ENCODE assay signal across 2 cellular contexts in the genomic region with DNA sequence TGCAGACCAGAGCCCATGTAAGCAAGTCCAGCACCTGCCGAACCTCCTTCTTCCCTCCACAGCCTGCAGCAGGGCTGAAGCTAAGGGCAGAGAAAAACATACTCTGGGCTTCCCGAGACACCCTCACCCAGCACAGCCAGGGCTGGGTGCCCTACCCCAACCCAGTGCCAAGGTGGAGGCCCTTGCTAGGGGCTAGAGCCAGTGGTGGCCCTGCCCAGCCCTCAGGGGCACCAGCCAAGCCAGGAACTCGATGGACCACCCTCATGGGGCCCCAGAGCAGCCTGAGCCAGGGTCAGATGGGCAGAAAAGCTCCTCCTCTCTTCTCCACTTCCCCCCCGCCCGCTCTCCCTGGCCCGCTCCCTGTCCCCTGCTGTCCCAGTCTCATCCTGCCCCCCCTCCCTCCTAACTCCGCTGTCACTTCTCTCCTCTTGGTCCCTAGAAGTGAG.
TF ChIP-seq lines count a peak whose summit lies in the region.

No MANE protein-coding gene starts in this region.

TF ChIP-seq in GM23338, 12 proteins besides CTCF, POLR2A, EP300 and RAD21 (continues in another document):
- TF ChIP-seq ZNF331 (CRISPR knock-in tag; IDR thresholded peaks at IDR 0.05; ENCODE audit: low read depth) (no peak), EZH2 (IDR thresholded peaks at IDR 0.05; ENCODE audit: low read depth, unreplicated experiment) (no peak), ZNF114 (CRISPR knock-in tag; IDR thresholded peaks at IDR 0.05) (no peak), CREB1 (CRISPR knock-in tag; IDR thresholded peaks at IDR 0.05; ENCODE audit: low read depth) (no peak), JUNB (IDR thresholded peaks at IDR 0.05; ENCODE audit: unreplicated experiment) (no peak), EZH2phosphoT487 (IDR thresholded peaks at IDR 0.05; ENCODE audit: unreplicated experiment) (no peak), NANOG (IDR thresholded peaks at IDR 0.05; ENCODE audit: borderline replicate concordance) (no peak)
- TF ChIP-seq, protein P1, sequence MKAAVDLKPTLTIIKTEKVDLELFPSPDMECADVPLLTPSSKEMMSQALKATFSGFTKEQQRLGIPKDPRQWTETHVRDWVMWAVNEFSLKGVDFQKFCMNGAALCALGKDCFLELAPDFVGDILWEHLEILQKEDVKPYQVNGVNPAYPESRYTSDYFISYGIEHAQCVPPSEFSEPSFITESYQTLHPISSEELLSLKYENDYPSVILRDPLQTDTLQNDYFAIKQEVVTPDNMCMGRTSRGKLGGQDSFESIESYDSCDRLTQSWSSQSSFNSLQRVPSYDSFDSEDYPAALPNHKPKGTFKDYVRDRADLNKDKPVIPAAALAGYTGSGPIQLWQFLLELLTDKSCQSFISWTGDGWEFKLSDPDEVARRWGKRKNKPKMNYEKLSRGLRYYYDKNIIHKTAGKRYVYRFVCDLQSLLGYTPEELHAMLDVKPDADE (IDR thresholded peaks at IDR 0.05) = no peak
- TF ChIP-seq, protein P2, sequence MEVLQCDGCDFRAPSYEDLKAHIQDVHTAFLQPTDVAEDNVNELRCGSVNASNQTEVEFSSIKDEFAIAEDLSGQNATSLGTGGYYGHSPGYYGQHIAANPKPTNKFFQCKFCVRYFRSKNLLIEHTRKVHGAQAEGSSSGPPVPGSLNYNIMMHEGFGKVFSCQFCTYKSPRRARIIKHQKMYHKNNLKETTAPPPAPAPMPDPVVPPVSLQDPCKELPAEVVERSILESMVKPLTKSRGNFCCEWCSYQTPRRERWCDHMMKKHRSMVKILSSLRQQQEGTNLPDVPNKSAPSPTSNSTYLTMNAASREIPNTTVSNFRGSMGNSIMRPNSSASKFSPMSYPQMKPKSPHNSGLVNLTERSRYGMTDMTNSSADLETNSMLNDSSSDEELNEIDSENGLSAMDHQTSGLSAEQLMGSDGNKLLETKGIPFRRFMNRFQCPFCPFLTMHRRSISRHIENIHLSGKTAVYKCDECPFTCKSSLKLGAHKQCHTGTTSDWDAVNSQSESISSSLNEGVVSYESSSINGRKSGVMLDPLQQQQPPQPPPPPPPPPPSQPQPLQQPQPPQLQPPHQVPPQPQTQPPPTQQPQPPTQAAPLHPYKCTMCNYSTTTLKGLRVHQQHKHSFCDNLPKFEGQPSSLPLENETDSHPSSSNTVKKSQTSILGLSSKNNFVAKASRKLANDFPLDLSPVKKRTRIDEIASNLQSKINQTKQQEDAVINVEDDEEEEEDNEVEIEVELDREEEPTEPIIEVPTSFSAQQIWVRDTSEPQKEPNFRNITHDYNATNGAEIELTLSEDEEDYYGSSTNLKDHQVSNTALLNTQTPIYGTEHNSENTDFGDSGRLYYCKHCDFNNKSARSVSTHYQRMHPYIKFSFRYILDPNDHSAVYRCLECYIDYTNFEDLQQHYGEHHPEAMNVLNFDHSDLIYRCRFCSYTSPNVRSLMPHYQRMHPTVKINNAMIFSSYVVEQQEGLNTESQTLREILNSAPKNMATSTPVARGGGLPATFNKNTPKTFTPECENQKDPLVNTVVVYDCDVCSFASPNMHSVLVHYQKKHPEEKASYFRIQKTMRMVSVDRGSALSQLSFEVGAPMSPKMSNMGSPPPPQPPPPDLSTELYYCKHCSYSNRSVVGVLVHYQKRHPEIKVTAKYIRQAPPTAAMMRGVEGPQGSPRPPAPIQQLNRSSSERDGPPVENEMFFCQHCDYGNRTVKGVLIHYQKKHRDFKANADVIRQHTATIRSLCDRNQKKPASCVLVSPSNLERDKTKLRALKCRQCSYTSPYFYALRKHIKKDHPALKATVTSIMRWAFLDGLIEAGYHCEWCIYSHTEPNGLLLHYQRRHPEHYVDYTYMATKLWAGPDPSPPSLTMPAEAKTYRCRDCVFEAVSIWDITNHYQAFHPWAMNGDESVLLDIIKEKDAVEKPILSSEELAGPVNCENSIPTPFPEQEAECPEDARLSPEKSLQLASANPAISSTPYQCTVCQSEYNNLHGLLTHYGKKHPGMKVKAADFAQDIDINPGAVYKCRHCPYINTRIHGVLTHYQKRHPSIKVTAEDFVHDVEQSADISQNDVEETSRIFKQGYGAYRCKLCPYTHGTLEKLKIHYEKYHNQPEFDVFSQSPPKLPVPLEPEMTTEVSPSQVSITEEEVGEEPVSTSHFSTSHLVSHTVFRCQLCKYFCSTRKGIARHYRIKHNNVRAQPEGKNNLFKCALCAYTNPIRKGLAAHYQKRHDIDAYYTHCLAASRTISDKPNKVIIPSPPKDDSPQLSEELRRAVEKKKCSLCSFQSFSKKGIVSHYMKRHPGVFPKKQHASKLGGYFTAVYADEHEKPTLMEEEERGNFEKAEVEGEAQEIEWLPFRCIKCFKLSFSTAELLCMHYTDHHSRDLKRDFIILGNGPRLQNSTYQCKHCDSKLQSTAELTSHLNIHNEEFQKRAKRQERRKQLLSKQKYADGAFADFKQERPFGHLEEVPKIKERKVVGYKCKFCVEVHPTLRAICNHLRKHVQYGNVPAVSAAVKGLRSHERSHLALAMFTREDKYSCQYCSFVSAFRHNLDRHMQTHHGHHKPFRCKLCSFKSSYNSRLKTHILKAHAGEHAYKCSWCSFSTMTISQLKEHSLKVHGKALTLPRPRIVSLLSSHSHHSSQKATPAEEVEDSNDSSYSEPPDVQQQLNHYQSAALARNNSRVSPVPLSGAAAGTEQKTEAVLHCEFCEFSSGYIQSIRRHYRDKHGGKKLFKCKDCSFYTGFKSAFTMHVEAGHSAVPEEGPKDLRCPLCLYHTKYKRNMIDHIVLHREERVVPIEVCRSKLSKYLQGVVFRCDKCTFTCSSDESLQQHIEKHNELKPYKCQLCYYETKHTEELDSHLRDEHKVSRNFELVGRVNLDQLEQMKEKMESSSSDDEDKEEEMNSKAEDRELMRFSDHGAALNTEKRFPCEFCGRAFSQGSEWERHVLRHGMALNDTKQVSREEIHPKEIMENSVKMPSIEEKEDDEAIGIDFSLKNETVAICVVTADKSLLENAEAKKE (CRISPR knock-in tag; IDR thresholded peaks at IDR 0.05) = no peak
- TF ChIP-seq, protein P3, sequence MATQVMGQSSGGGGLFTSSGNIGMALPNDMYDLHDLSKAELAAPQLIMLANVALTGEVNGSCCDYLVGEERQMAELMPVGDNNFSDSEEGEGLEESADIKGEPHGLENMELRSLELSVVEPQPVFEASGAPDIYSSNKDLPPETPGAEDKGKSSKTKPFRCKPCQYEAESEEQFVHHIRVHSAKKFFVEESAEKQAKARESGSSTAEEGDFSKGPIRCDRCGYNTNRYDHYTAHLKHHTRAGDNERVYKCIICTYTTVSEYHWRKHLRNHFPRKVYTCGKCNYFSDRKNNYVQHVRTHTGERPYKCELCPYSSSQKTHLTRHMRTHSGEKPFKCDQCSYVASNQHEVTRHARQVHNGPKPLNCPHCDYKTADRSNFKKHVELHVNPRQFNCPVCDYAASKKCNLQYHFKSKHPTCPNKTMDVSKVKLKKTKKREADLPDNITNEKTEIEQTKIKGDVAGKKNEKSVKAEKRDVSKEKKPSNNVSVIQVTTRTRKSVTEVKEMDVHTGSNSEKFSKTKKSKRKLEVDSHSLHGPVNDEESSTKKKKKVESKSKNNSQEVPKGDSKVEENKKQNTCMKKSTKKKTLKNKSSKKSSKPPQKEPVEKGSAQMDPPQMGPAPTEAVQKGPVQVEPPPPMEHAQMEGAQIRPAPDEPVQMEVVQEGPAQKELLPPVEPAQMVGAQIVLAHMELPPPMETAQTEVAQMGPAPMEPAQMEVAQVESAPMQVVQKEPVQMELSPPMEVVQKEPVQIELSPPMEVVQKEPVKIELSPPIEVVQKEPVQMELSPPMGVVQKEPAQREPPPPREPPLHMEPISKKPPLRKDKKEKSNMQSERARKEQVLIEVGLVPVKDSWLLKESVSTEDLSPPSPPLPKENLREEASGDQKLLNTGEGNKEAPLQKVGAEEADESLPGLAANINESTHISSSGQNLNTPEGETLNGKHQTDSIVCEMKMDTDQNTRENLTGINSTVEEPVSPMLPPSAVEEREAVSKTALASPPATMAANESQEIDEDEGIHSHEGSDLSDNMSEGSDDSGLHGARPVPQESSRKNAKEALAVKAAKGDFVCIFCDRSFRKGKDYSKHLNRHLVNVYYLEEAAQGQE (IDR thresholded peaks at IDR 0.05; ENCODE audit: unreplicated experiment) = no peak

TF ChIP-seq in HepG2, 621 proteins besides CTCF, POLR2A, EP300 and RAD21 (continues in another document):
- TF ChIP-seq ZNF547 (CRISPR knock-in tag; IDR thresholded peaks at IDR 0.05) (no peak; the same call in 1 of the 2 replicates), STAT5B (CRISPR knock-in tag; IDR thresholded peaks at IDR 0.05) (no peak), SAP130 (CRISPR knock-in tag; IDR thresholded peaks at IDR 0.05; ENCODE audit: low read depth) (peak; percentile 66), ZSCAN25 (CRISPR knock-in tag; IDR thresholded peaks at IDR 0.05) (peak; percentile 48; the same call in 1 of the 2 replicates), ARNT2 (CRISPR knock-in tag; IDR thresholded peaks at IDR 0.05; ENCODE audit: low read depth) (peak; percentile 64), ZBTB7B (CRISPR knock-in tag; IDR thresholded peaks at IDR 0.05) (no peak), TBX2 (CRISPR knock-in tag; IDR thresholded peaks at IDR 0.05; ENCODE audit: borderline replicate concordance) (0 out of 2 replicates have a peak, but pooled peaks have one; percentile 8)
- TF ChIP-seq, protein P4, sequence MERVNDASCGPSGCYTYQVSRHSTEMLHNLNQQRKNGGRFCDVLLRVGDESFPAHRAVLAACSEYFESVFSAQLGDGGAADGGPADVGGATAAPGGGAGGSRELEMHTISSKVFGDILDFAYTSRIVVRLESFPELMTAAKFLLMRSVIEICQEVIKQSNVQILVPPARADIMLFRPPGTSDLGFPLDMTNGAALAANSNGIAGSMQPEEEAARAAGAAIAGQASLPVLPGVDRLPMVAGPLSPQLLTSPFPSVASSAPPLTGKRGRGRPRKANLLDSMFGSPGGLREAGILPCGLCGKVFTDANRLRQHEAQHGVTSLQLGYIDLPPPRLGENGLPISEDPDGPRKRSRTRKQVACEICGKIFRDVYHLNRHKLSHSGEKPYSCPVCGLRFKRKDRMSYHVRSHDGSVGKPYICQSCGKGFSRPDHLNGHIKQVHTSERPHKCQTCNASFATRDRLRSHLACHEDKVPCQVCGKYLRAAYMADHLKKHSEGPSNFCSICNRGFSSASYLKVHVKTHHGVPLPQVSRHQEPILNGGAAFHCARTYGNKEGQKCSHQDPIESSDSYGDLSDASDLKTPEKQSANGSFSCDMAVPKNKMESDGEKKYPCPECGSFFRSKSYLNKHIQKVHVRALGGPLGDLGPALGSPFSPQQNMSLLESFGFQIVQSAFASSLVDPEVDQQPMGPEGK (CRISPR knock-in tag; IDR thresholded peaks at IDR 0.05) = peak; percentile 61
- TF ChIP-seq, protein P5, sequence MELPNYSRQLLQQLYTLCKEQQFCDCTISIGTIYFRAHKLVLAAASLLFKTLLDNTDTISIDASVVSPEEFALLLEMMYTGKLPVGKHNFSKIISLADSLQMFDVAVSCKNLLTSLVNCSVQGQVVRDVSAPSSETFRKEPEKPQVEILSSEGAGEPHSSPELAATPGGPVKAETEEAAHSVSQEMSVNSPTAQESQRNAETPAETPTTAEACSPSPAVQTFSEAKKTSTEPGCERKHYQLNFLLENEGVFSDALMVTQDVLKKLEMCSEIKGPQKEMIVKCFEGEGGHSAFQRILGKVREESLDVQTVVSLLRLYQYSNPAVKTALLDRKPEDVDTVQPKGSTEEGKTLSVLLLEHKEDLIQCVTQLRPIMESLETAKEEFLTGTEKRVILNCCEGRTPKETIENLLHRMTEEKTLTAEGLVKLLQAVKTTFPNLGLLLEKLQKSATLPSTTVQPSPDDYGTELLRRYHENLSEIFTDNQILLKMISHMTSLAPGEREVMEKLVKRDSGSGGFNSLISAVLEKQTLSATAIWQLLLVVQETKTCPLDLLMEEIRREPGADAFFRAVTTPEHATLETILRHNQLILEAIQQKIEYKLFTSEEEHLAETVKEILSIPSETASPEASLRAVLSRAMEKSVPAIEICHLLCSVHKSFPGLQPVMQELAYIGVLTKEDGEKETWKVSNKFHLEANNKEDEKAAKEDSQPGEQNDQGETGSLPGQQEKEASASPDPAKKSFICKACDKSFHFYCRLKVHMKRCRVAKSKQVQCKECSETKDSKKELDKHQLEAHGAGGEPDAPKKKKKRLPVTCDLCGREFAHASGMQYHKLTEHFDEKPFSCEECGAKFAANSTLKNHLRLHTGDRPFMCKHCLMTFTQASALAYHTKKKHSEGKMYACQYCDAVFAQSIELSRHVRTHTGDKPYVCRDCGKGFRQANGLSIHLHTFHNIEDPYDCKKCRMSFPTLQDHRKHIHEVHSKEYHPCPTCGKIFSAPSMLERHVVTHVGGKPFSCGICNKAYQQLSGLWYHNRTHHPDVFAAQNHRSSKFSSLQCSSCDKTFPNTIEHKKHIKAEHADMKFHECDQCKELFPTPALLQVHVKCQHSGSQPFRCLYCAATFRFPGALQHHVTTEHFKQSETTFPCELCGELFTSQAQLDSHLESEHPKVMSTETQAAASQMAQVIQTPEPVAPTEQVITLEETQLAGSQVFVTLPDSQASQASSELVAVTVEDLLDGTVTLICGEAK (IDR thresholded peaks at IDR 0.05) = no peak
- TF ChIP-seq, protein P5 (CRISPR knock-in tag; IDR thresholded peaks at IDR 0.05) = 0 out of 2 replicates have a peak, but pooled peaks have one; percentile 17
